In the genomic region with DNA sequence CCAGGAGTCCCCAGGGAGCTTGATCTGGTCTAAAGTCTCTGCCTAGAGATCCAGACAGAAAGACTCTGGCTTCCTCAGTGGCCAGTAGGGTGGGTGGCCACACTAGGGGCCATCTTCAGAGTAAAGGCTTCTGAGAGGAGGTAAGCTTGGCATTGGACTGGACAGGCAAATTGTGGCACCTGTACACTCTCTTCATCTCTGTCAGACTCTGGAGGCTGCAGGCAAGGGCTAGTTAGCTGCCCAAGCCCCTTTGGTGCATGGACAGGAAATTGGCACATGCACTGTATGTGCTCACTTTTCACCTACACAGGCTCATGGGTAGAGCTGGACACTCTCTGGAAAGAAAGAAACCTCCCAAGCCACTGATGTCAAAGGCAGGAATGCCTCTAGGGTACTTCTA, we compare ENCODE assay signal across 20 cellular contexts.
DNase-seq lines count a peak whose midpoint lies in the region; ATAC-seq and TF ChIP-seq lines count a peak whose summit lies in the region.
"Had no signal": no experiment of that assay in that cellular context is flagged by ENCODE, and none has a peak within 500 bp of the region (broad histone marks: within the 10 kb centered on the region; RNA-seq: fewer than 3 reads in every experiment).

No MANE protein-coding gene starts in this region.

- H3K9me3 ChIP-seq in esophagus muscularis mucosa (no peaks in the 10 kb centered on the region), osteoblast (ENCODE audit: low read depth, low read length) (no peaks in the 10 kb centered on the region), vagina (no peaks in the 10 kb centered on the region)
- H3K9me3 ChIP-seq: A549, Caco-2 had no signal

- no peaks in the 10 kb centered on the region for H3K27me3 Mint-ChIP-seq in activated CD4-positive, alpha-beta T cell treated with anti-CD3 and anti-CD28 coated beads, Interleukin-2, amount 10 ng/mL, durations not matched to agents 24 days and 14 days
- H3K27me3 Mint-ChIP-seq: B cell; CD4-positive, alpha-beta T cell had no signal

- H3K4me1 ChIP-seq in esophagus muscularis mucosa (peaks cover 21 to 32% (median 25%) of the 10 kb centered on the region in 4 donors), osteoblast (ENCODE audit: insufficient read depth, low read length) (peaks cover 3% of the 10 kb centered on the region), vagina (peaks cover 5% of the 10 kb centered on the region)

- no peaks in the 10 kb centered on the region for H3K36me3 Mint-ChIP-seq in activated CD4-positive, alpha-beta T cell treated with anti-CD3 and anti-CD28 coated beads, Interleukin-2, amount 10 ng/mL, durations not matched to agents 24 days and 14 days (ENCODE audit: low read depth)
- H3K36me3 Mint-ChIP-seq: CD8-positive, alpha-beta T cell had no signal

- no peaks in the 10 kb centered on the region for H3K79me2 ChIP-seq in osteoblast (ENCODE audit: insufficient read depth, low read length)

- H3K27me3 ChIP-seq in esophagus muscularis mucosa (no peaks in the 10 kb centered on the region), osteoblast (ENCODE audit: insufficient read depth, low read length) (peaks cover 5% of the 10 kb centered on the region), vagina (no peaks in the 10 kb centered on the region)

- DNase-seq in activated CD4-positive, alpha-beta T cell treated with anti-CD3 and anti-CD28 coated beads, Interleukin-2, amount 10 ng/mL, durations not matched to agents 24 days and 14 days = peak; percentile 10
- no peak for DNase-seq in activated CD4-positive, alpha-beta T cell treated with anti-CD3 and anti-CD28 coated beads for 1 hour
- DNase-seq in esophagus muscularis mucosa (ENCODE audit: extremely low spot score) = peak; percentile 37
- peak; percentile 38 for DNase-seq in osteoblast (ENCODE audit: insufficient read length, low spot score, missing footprints)
- DNase-seq in vagina (ENCODE audit: extremely low spot score in 2 of 2) = peak; percentile 52 to 81
- no peak for DNase-seq in activated CD8-positive, alpha-beta memory T cell treated with anti-CD3 and anti-CD28 coated beads for 24 hours
- DNase-seq: AML-193; Caco-2; Calu3; CD4-positive, alpha-beta T cell; CD8-positive, alpha-beta T cell; DMS79 treated with DMSO at 0.1 percent for 48 hours; GF-D8 had no signal

- no peaks in the 10 kb centered on the region for H4K20me1 ChIP-seq in osteoblast (ENCODE audit: insufficient read depth, low read length)
- H4K20me1 ChIP-seq: BLaER1 treated with 17β-estradiol and CSF1 and Interleukin-3, amounts not matched to agents 10 nM and 100 nM had no signal

- TF ChIP-seq CTCF in esophagus muscularis mucosa (IDR thresholded peaks at IDR 0.05) (no peak), osteoblast (IDR thresholded peaks at IDR 0.05; ENCODE audit: extremely low read depth, low read depth, low read length) (no peak), vagina (IDR thresholded peaks at IDR 0.05) (no peak)

- no peak for ATAC-seq in HG02938 (IDR thresholded peaks at IDR 0.05; ENCODE audit: unreplicated experiment)
- no peak for ATAC-seq in HG03039 (IDR thresholded peaks at IDR 0.05; ENCODE audit: unreplicated experiment)
- ATAC-seq: A549; CD8-positive, alpha-beta T cell had no signal

- H3K27ac Mint-ChIP-seq in activated CD4-positive, alpha-beta T cell treated with anti-CD3 and anti-CD28 coated beads, Interleukin-2, amount 10 ng/mL, durations not matched to agents 24 days and 14 days = no peak overlapping the region
- H3K27ac Mint-ChIP-seq: B cell; CD4-positive, alpha-beta T cell; CD8-positive, alpha-beta T cell had no signal

- H3K9me3 Mint-ChIP-seq in activated CD4-positive, alpha-beta T cell treated with anti-CD3 and anti-CD28 coated beads, Interleukin-2, amount 10 ng/mL, durations not matched to agents 24 days and 14 days = no peaks in the 10 kb centered on the region
- H3K9me3 Mint-ChIP-seq: CD4-positive, alpha-beta T cell; CD8-positive, alpha-beta T cell had no signal

- no peaks in the 10 kb centered on the region for H3K4me1 Mint-ChIP-seq in activated CD4-positive, alpha-beta T cell treated with anti-CD3 and anti-CD28 coated beads, Interleukin-2, amount 10 ng/mL, durations not matched to agents 24 days and 14 days
- H3K4me1 Mint-ChIP-seq: B cell had no signal

- H3K4me3 Mint-ChIP-seq in activated CD4-positive, alpha-beta T cell treated with anti-CD3 and anti-CD28 coated beads, Interleukin-2, amount 10 ng/mL, durations not matched to agents 24 days and 14 days = no peak overlapping the region
- H3K4me3 Mint-ChIP-seq: B cell; CD4-positive, alpha-beta T cell; CD8-positive, alpha-beta T cell had no signal

- intact Hi-C loops in activated CD4-positive, alpha-beta T cell treated with anti-CD3 and anti-CD28 coated beads, Interleukin-2, amount 10 ng/mL, durations not matched to agents 24 days and 14 days (cut with micrococcal nuclease) = no loop called here
- intact Hi-C loops in esophagus muscularis mucosa (cut with DNase I) (loop anchor here (10.0 kb wide), 1 partner anchor 128 kb away; no protein-coding TSS in a partner anchor), vagina (cut with DNase I) (no loop called here)

- TF ChIP-seq POLR2A in esophagus muscularis mucosa (IDR thresholded peaks at IDR 0.05; ENCODE audit: low read depth) (no peak), vagina (IDR thresholded peaks at IDR 0.05) (no peak)

- H3K4me2 ChIP-seq in osteoblast (ENCODE audit: insufficient read depth, low read length) = no peak overlapping the region
- H3K4me2 ChIP-seq: A549 had no signal

- H3K4me3 ChIP-seq in esophagus muscularis mucosa (no peak overlapping the region), osteoblast (ENCODE audit: insufficient read depth, low read length) (no peak overlapping the region), vagina (no peak overlapping the region)
- H3K4me3 ChIP-seq: A549; BLaER1 treated with 17β-estradiol and CSF1 and Interleukin-3, amounts not matched to agents 10 nM and 100 nM had no signal

- TF ChIP-seq EP300 in esophagus muscularis mucosa (IDR thresholded peaks at IDR 0.05) = no peak

- H3K27ac ChIP-seq in esophagus muscularis mucosa (replicated peaks in 1 of 4) = no peak overlapping the region
- no peak overlapping the region for H3K27ac ChIP-seq in osteoblast (ENCODE audit: low read depth, low read length)
- no peak overlapping the region for H3K27ac ChIP-seq in vagina
- H3K27ac ChIP-seq: 22Rv1; A549; BLaER1 treated with 17β-estradiol and CSF1 and Interleukin-3, amounts not matched to agents 10 nM and 100 nM; C4-2B had no signal

- no peak overlapping the region for H2AFZ ChIP-seq in osteoblast (ENCODE audit: low read length)

- H3K36me3 ChIP-seq in esophagus muscularis mucosa (no peaks in the 10 kb centered on the region), osteoblast (ENCODE audit: insufficient read depth, low read length) (no peaks in the 10 kb centered on the region), vagina (no peaks in the 10 kb centered on the region)
- H3K36me3 ChIP-seq: BLaER1 treated with 17β-estradiol and CSF1 and Interleukin-3, amounts not matched to agents 10 nM and 100 nM had no signal

Comparison
In these comparisons a context has a peak if more than half of its experiments do, and no peak if none do; other contexts are left out.
1. DNase-seq: peak in activated CD4-positive, alpha-beta T cell treated with anti-CD3 and anti-CD28 coated beads, Interleukin-2, amount 10 ng/mL, durations not matched to agents 24 days and 14 days (single experiment), esophagus muscularis mucosa (single experiment), osteoblast (single experiment) and vagina (2 of 2); none in activated CD4-positive, alpha-beta T cell treated with anti-CD3 and anti-CD28 coated beads for 1 hour (single experiment) and activated CD8-positive, alpha-beta memory T cell treated with anti-CD3 and anti-CD28 coated beads for 24 hours (single experiment).